8 cellular contexts compared by ENCODE assay signal in genomic region chr4:103075435-103075893, GRCh38. TPM values are rescaled to one million over a fixed set of nuclear protein-coding genes. Genes with fewer than 3 reads are reported as not detected.
A peak's percentile ranks its signal among the peaks of the same experiment; 100 is the strongest.
DNase-seq lines count a peak whose midpoint lies in the region; ATAC-seq and TF ChIP-seq lines count a peak whose summit lies in the region.

No MANE protein-coding gene starts in this region.

- H3K27me3 ChIP-seq in stomach, result no peaks in the 10 kb centered on the region

- H3K9me3 ChIP-seq in iPS-18c (ENCODE audit: control insufficient read depth, insufficient read depth, low read length), result no peaks in the 10 kb centered on the region
- H3K9me3 ChIP-seq in stomach, result no peaks in the 10 kb centered on the region

- peaks cover 15% of the 10 kb centered on the region for H3K36me3 Mint-ChIP-seq in T-helper 1 cell treated with Interleukin-12 subunit alpha and Interleukin-12 subunit beta and Interleukin-4 antibody, amounts not matched to agents 30 μg/mL and 1 μg/mL, for 36 hours (ENCODE audit: low read depth)
- H3K36me3 Mint-ChIP-seq in activated naive CD4-positive, alpha-beta T cell treated with anti-CD3 and anti-CD28 coated beads, Interleukin-2, amount 50 U/mL, for 72 hours, result peaks cover 24 to 33% of the 10 kb centered on the region in 2 donors

- peak overlapping the region in 4 of 5 donors; percentile 87 to 91 (median 88) for H3K27ac ChIP-seq in stomach

- TF ChIP-seq EP300 in stomach (IDR thresholded peaks at IDR 0.05), result no peak

- TF ChIP-seq CTCF in stomach (IDR thresholded peaks at IDR 0.05), result no peak

- no peaks in the 10 kb centered on the region for H3K9me3 Mint-ChIP-seq in T-helper 1 cell treated with Interleukin-12 subunit alpha and Interleukin-12 subunit beta and Interleukin-4 antibody, amounts not matched to agents 30 μg/mL and 1 μg/mL, for 36 hours
- H3K9me3 Mint-ChIP-seq in activated naive CD4-positive, alpha-beta T cell treated with anti-CD3 and anti-CD28 coated beads, Interleukin-2, amount 50 U/mL, for 72 hours, result no peaks in the 10 kb centered on the region

- peaks cover 0 to 8% (median 6%) of the 10 kb centered on the region in 4 donors for H3K36me3 ChIP-seq in stomach

- peaks cover 46% of the 10 kb centered on the region for H3K4me1 Mint-ChIP-seq in T-helper 1 cell treated with Interleukin-12 subunit alpha and Interleukin-12 subunit beta and Interleukin-4 antibody, amounts not matched to agents 30 μg/mL and 1 μg/mL, for 36 hours (ENCODE audit: low read depth)

- no peak for TF ChIP-seq POLR2A in stomach (IDR thresholded peaks at IDR 0.05)

- peaks cover 20 to 41% (median 28%) of the 10 kb centered on the region in 4 donors for H3K4me1 ChIP-seq in stomach

- WGBS in stomach, 5 donors, result 8 to 27% (median 21%) methylated on average over 4 of the region's 4 CpGs

- H3K27ac Mint-ChIP-seq in T-helper 1 cell treated with Interleukin-12 subunit alpha and Interleukin-12 subunit beta and Interleukin-4 antibody, amounts not matched to agents 30 μg/mL and 1 μg/mL, for 36 hours, result peak overlapping the region; percentile 98
- peak overlapping the region; percentile 95 to 99 for H3K27ac Mint-ChIP-seq in activated naive CD4-positive, alpha-beta T cell treated with anti-CD3 and anti-CD28 coated beads, Interleukin-2, amount 50 U/mL, for 72 hours

- ATAC-seq in HG03439 (IDR thresholded peaks at IDR 0.05; ENCODE audit: unreplicated experiment), result peak; percentile 1
- no peak for ATAC-seq in activated naive CD4-positive, alpha-beta T cell treated with anti-CD3 and anti-CD28 coated beads, Interleukin-2, amount 50 U/mL, for 72 hours
- ATAC-seq in HG02610 (IDR thresholded peaks at IDR 0.05; ENCODE audit: unreplicated experiment), result no peak
- no peak for ATAC-seq in left colon

- H3K27me3 Mint-ChIP-seq in T-helper 1 cell treated with Interleukin-12 subunit alpha and Interleukin-12 subunit beta and Interleukin-4 antibody, amounts not matched to agents 30 μg/mL and 1 μg/mL, for 36 hours (ENCODE audit: low read depth), result no peaks in the 10 kb centered on the region

- DNase-seq in T-helper 1 cell (no peak), stomach (no peak), left colon (no peak)
- DNase-seq in activated naive CD4-positive, alpha-beta T cell treated with anti-CD3 and anti-CD28 coated beads, Interleukin-2, amount 50 U/mL, for 72 hours (ENCODE audit: low spot score in 2 of 2), result no peak

- H3K4me3 Mint-ChIP-seq in T-helper 1 cell treated with Interleukin-12 subunit alpha and Interleukin-12 subunit beta and Interleukin-4 antibody, amounts not matched to agents 30 μg/mL and 1 μg/mL, for 36 hours, result peak overlapping the region; percentile 89

- H3K4me3 ChIP-seq in iPS-18c (ENCODE audit: insufficient read depth, low read depth, low read length) (peak overlapping the region; percentile 52), stomach (peak overlapping the region; percentile 60 to 78 (median 69))

- intact Hi-C loops in stomach (cut with DNase I; ENCODE audit: low total_unique reads), result no loop called here
- intact Hi-C loops in left colon (cut with DNase I, micrococcal nuclease), result no loop called here

RNA-seq across cellular contexts. Expression of gene SLC9B2, which starts 1.1 kb away (rescaled TPM):
- total RNA-seq in activated naive CD4-positive, alpha-beta T cell treated with anti-CD3 and anti-CD28 coated beads, Interleukin-2, amount 50 U/mL, for 72 hours, result 10 to 100 TPM; 19.0 to 28.8 TPM
- total RNA-seq in stomach, result 10 to 100 TPM in 2 of 5 donors, 1 to 10 TPM in 3; 1.7 to 26.3 (median 8.0) TPM
- polyA plus RNA-seq in stomach, result 10 to 100 TPM in 2 of 3 donors, 1 to 10 TPM in 1; 3.5 to 13.0 (median 12.1) TPM
- 1 to 10 TPM; 1.2 to 3.1 TPM for total RNA-seq in left colon

RNA-seq across cellular contexts. Expression of gene BDH2, which starts 24.2 kb away (rescaled TPM):
- 10 to 100 TPM; 16.1 to 19.8 TPM for total RNA-seq in activated naive CD4-positive, alpha-beta T cell treated with anti-CD3 and anti-CD28 coated beads, Interleukin-2, amount 50 U/mL, for 72 hours
- total RNA-seq in stomach (10 to 100 TPM in 4 of 5 donors, 1 to 10 TPM in 1; 3.5 to 74.7 (median 41.4) TPM), left colon (10 to 100 TPM; 28.6 to 35.4 TPM)
- 10 to 100 TPM; 45.9 to 65.4 (median 60.2) TPM for polyA plus RNA-seq in stomach

RNA-seq across cellular contexts. Expression of gene SLC9B1, which starts 56.0 kb away (rescaled TPM):
- 1 to 10 TPM; 1.4 to 1.8 TPM for total RNA-seq in activated naive CD4-positive, alpha-beta T cell treated with anti-CD3 and anti-CD28 coated beads, Interleukin-2, amount 50 U/mL, for 72 hours
- total RNA-seq in stomach (10 to 100 TPM in 1 of 5 donors, 1 to 10 TPM in 1, not detected in 3; 3.7 to 21.4 TPM), left colon (under 1 TPM; 0.39 to 0.46 TPM)
- polyA plus RNA-seq in stomach, result under 1 TPM in 1 of 3 donors, not detected in 2; 0.15 TPM
